In genomic region chr12:98864363-98864762, GRCh38 we compare ENCODE assay signal across 1 cellular context.
TF ChIP-seq lines count a peak whose summit lies in the region.

No MANE protein-coding gene starts in this region.

TF ChIP-seq in WTC11, 78 proteins besides CTCF, POLR2A, EP300 and RAD21 (continued from another document):
- TF ChIP-seq E2F4 (CRISPR knock-in tag; IDR thresholded peaks at IDR 0.05; ENCODE audit: borderline replicate concordance, low read depth) = no peak
